8 cellular contexts compared by ENCODE assay signal in the genomic region with DNA sequence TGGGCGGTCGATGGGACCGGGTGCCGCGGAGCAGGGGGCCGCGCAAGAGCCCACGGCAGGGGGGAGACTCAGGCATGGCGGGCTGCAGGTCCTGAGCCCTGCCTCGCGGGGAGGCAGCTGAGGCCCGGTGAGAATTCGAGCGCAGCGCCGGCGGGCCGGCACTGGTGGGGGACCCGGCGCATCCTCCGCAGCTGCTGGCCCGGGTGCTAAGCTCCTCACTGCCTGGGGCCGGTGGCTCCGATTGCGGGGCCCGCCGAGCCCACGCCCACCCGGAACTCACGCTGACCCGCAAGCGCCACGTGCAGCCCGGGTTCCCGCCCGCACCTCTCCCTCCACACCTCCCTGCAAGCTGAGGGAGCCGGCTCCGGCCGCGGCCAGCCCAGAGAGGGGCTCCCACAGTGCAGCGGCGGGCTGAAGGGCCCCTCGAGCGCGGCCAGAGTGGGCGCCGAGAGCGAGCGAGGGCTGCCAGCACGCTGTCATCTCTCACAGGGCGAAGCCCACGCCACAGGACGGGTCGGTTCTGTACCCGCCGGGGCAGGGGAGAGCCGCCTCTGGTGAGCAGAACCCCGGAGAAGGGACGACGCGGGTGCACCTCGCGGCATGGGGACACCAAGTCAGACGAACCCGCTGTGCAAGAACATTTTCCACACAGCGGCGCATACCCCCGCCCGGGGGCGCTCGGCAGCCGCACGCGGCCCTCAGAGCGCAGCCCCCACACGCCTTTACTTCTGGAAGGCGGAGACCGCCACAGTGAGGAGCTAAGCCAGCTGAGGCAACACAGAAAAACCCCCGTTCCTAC. TPM values are rescaled to one million over a fixed set of nuclear protein-coding genes. Genes with fewer than 3 reads are reported as not detected.
DNase-seq lines count a peak whose midpoint lies in the region; ATAC-seq and TF ChIP-seq lines count a peak whose summit lies in the region.

No MANE protein-coding gene starts in this region.

- ATAC-seq in right lobe of liver (no peak), upper lobe of right lung (no peak)

- 70% methylated on average over 7 of the region's 79 CpGs for WGBS in right lobe of liver (ENCODE audit: insufficient coverage, low coverage, low lambda C conversion rate, missing lambda C conversion rate)

- H3K9me3 Mint-ChIP-seq in activated naive CD4-positive, alpha-beta T cell treated with anti-CD3 and anti-CD28 coated beads, Interleukin-2, amount 10 ng/mL, durations not matched to agents 7 days and 5 days: no peaks in the 10 kb centered on the region

- H3K27ac ChIP-seq in right lobe of liver (peak overlapping the region; percentile 74 to 77 (median 75)), upper lobe of right lung (peak overlapping the region; percentile 84)

- DNase-seq in activated naive CD4-positive, alpha-beta T cell treated with anti-CD3 and anti-CD28 coated beads, Interleukin-2, amount 10 ng/mL, durations not matched to agents 7 days and 5 days: no peak
- DNase-seq in activated naive CD4-positive, alpha-beta T cell treated with Interleukin-2 at 50 U/mL for 16 hours: no peak
- DNase-seq in adipocyte (ENCODE audit: low read depth): no peak
- no peak for DNase-seq in right lobe of liver
- no peak for DNase-seq in upper lobe of right lung
- DNase-seq in C1 segment of cervical spinal cord (lab: John Stamatoyannopoulos, UW): no peak
- DNase-seq in stimulated activated CD4-positive, alpha-beta T cell treated with anti-CD3 and anti-CD28 coated beads, Interleukin-2, amount 100 ng/mL, for 24 hours: no peak
- DNase-seq in kidney glomerular epithelial cell (lab: John Stamatoyannopoulos, UW): no peak

- H3K9ac ChIP-seq in adipocyte (ENCODE audit: low read length): peak overlapping the region; percentile 60

- no peak for TF ChIP-seq POLR2A in right lobe of liver (IDR thresholded peaks at IDR 0.05)

- peaks cover 10% of the 10 kb centered on the region for H3K36me3 ChIP-seq in adipocyte (ENCODE audit: control insufficient read depth, insufficient read depth, low read length, severe bottlenecking)
- H3K36me3 ChIP-seq in right lobe of liver: peaks cover 0 to 12% (median 5%) of the 10 kb centered on the region in 4 donors
- H3K36me3 ChIP-seq in upper lobe of right lung: peaks cover 13% of the 10 kb centered on the region

- peak overlapping the region; percentile 93 for H3K27ac Mint-ChIP-seq in activated naive CD4-positive, alpha-beta T cell treated with anti-CD3 and anti-CD28 coated beads, Interleukin-2, amount 10 ng/mL, durations not matched to agents 7 days and 5 days

- no peaks in the 10 kb centered on the region for H3K27me3 ChIP-seq in adipocyte (replicated peaks; ENCODE audit: control insufficient read depth, insufficient read depth, low read length)
- H3K27me3 ChIP-seq in right lobe of liver: no peaks in the 10 kb centered on the region
- H3K27me3 ChIP-seq in upper lobe of right lung: no peaks in the 10 kb centered on the region

- H3K9me3 ChIP-seq in adipocyte (ENCODE audit: control insufficient read depth, low read length) (no peaks in the 10 kb centered on the region), right lobe of liver (no peaks in the 10 kb centered on the region), upper lobe of right lung (no peaks in the 10 kb centered on the region)

- peaks cover 8% of the 10 kb centered on the region for H3K27me3 Mint-ChIP-seq in activated naive CD4-positive, alpha-beta T cell treated with anti-CD3 and anti-CD28 coated beads, Interleukin-2, amount 10 ng/mL, durations not matched to agents 7 days and 5 days

- H3K4me1 ChIP-seq in adipocyte (ENCODE audit: control insufficient read depth, insufficient read depth, low read length): peaks cover 45% of the 10 kb centered on the region
- H3K4me1 ChIP-seq in right lobe of liver: peaks cover 0 to 66% (median 27%) of the 10 kb centered on the region in 4 donors
- H3K4me1 ChIP-seq in upper lobe of right lung: peaks cover 21% of the 10 kb centered on the region

- H3K4me3 Mint-ChIP-seq in activated naive CD4-positive, alpha-beta T cell treated with anti-CD3 and anti-CD28 coated beads, Interleukin-2, amount 10 ng/mL, durations not matched to agents 7 days and 5 days: peak overlapping the region; percentile 78

- CTCF ChIA-PET in activated naive CD4-positive, alpha-beta T cell treated with anti-CD3 and anti-CD28 coated beads, Interleukin-2, amount 10 ng/mL, durations not matched to agents 7 days and 5 days (lab: Charles Lee): interaction anchor here (1.0 to 3.2 kb wide), 5 partner anchors 17 to 74 kb away, joined by 4 to 13 read pairs (median 4); no protein-coding TSS in a partner anchor

- H3K4me3 ChIP-seq in adipocyte (ENCODE audit: low read length) (peak overlapping the region; percentile 96), right lobe of liver (peak overlapping the region; percentile 13 to 76 (median 38)), upper lobe of right lung (peak overlapping the region; percentile 72)

- TF ChIP-seq CTCF in right lobe of liver (IDR thresholded peaks at IDR 0.05) (no peak), upper lobe of right lung (IDR thresholded peaks at IDR 0.05) (no peak)

- peaks cover 16% of the 10 kb centered on the region for H3K36me3 Mint-ChIP-seq in activated naive CD4-positive, alpha-beta T cell treated with anti-CD3 and anti-CD28 coated beads, Interleukin-2, amount 10 ng/mL, durations not matched to agents 7 days and 5 days

- intact Hi-C loops in right lobe of liver (cut with DNase I) (no loop called here), upper lobe of right lung (cut with DNase I) (no loop called here)

- H3K4me1 Mint-ChIP-seq in activated naive CD4-positive, alpha-beta T cell treated with anti-CD3 and anti-CD28 coated beads, Interleukin-2, amount 10 ng/mL, durations not matched to agents 7 days and 5 days: peaks cover 34% of the 10 kb centered on the region

RNA-seq across cellular contexts. Expression of gene SIVA1, which starts 1.2 kb away (rescaled TPM):
- 100 to 1,000 TPM in 2 of 6 experiments, 10 to 100 TPM in 4; 38.1 to 252 (median 50.6) TPM for total RNA-seq in right lobe of liver
- total RNA-seq in upper lobe of right lung: 66.1 TPM

RNA-seq across cellular contexts. Expression of gene ADSS1, which starts 27.7 kb away (rescaled TPM):
- total RNA-seq in right lobe of liver (10 to 100 TPM in 5 of 6 experiments, 1 to 10 TPM in 1; 8.1 to 50.5 (median 36.8) TPM), upper lobe of right lung (5.5 TPM)

RNA-seq across cellular contexts. Expression of gene AKT1, which starts 43.8 kb away (rescaled TPM):
- total RNA-seq in right lobe of liver (10 to 100 TPM; 66.7 to 92.1 (median 83.9) TPM), upper lobe of right lung (174 TPM)

RNA-seq across cellular contexts. Expression of gene ZBTB42, which starts 49.2 kb away (rescaled TPM):
- 10 to 100 TPM in 2 of 6 experiments, 1 to 10 TPM in 4; 2.2 to 13.7 (median 3.6) TPM for total RNA-seq in right lobe of liver
- total RNA-seq in upper lobe of right lung: 12.3 TPM

Comparison
In these comparisons a context has a peak if more than half of its experiments do, and no peak if none do; other contexts are left out.
1. H3K4me3 ChIP-seq: peak in every context shown above with its lines; median percentile 96 in adipocyte; 72 in upper lobe of right lung; 38 in right lobe of liver.